In genomic region chr3:107962015-107962414, GRCh38 we compare ENCODE assay signal across 8 cellular contexts.
"Had no signal": no experiment of that assay in that cellular context is flagged by ENCODE, and none has a peak within 500 bp of the region (broad histone marks: within the 10 kb centered on the region; RNA-seq: fewer than 3 reads in every experiment).

No MANE protein-coding gene starts in this region.

- H3K27ac Mint-ChIP-seq: GM23338, H9, HFFc6 had no signal

- H3K9me3 Mint-ChIP-seq: GM23338, H9, HFFc6 had no signal

- DNase-seq: GM23248, GOT3, H7, H9, HCEC 1CT, HFFc6 had no signal

- H3K4me3 Mint-ChIP-seq: GM23338, H9, HFFc6 had no signal

- ATAC-seq: GM23338, HCT116 had no signal
